Comparison of ENCODE assay signal across 9 cellular contexts in genomic region chr17:76354747-76355310, GRCh38. TPM values are rescaled to one million over a fixed set of nuclear protein-coding genes. Genes with fewer than 3 reads are reported as not detected.
DNase-seq lines count a peak whose midpoint lies in the region; ATAC-seq and TF ChIP-seq lines count a peak whose summit lies in the region.
"Had no signal": no experiment of that assay in that cellular context is flagged by ENCODE, and none has a peak within 500 bp of the region (broad histone marks: within the 10 kb centered on the region; RNA-seq: fewer than 3 reads in every experiment).

No MANE protein-coding gene starts in this region.

- peaks cover 36% of the 10 kb centered on the region for H3K79me2 ChIP-seq in Loucy (ENCODE audit: insufficient read depth, low read length)
- peaks cover 34% of the 10 kb centered on the region for H3K79me2 ChIP-seq in neural progenitor cell (ENCODE audit: low read depth)

- peak overlapping the region; percentile 86 for H3K4me3 Mint-ChIP-seq in activated T-helper 2 cell treated with anti-CD3 and anti-CD28 coated beads, Interferon-gamma antibody, Interleukin-2, Interleukin-4, amounts not matched to agents 10 μg/mL and 5 μg/mL and 100 μg/mL, durations not matched to agents 14 hours and 24 hours and 36 hours (ENCODE audit: low read depth)
- peak overlapping the region; percentile 96 for H3K4me3 Mint-ChIP-seq in neural progenitor cell

- no peaks in the 10 kb centered on the region for H3K9me3 ChIP-seq in Loucy (ENCODE audit: insufficient read depth, low read depth, low read length)
- H3K9me3 ChIP-seq in neural progenitor cell (ENCODE audit: low read depth): no peaks in the 10 kb centered on the region
- H3K9me3 ChIP-seq: adrenal gland had no signal

- DNase-seq in ELF-1 (ENCODE audit: low read depth, low spot score) (peak; percentile 31), neural progenitor cell (ENCODE audit: low spot score) (no peak), HuH-7 (ENCODE audit: low spot score) (no peak), foreskin keratinocyte (no peak)
- DNase-seq in activated T-helper 2 cell treated with anti-CD3 and anti-CD28 coated beads, Interferon-gamma antibody, Interleukin-2, Interleukin-4, amounts not matched to agents 10 μg/mL and 5 μg/mL and 100 μg/mL, durations not matched to agents 14 hours and 24 hours and 36 hours (ENCODE audit: low spot score): no peak
- DNase-seq: NCI-H2171 treated with DMSO at 0.1 percent for 48 hours had no signal

- H3K9ac ChIP-seq in Loucy (ENCODE audit: low read depth, low read length, poor library complexity, severe bottlenecking) (peak overlapping the region; percentile 64), neural progenitor cell (no peak overlapping the region)

- H3K36me3 ChIP-seq in Loucy (ENCODE audit: insufficient read depth, low read length) (no peaks in the 10 kb centered on the region), neural progenitor cell (no peaks in the 10 kb centered on the region)
- H3K36me3 ChIP-seq: adrenal gland had no signal

- no peaks in the 10 kb centered on the region for H3K27me3 Mint-ChIP-seq in activated T-helper 2 cell treated with anti-CD3 and anti-CD28 coated beads, Interferon-gamma antibody, Interleukin-2, Interleukin-4, amounts not matched to agents 10 μg/mL and 5 μg/mL and 100 μg/mL, durations not matched to agents 14 hours and 24 hours and 36 hours (ENCODE audit: low read depth)
- H3K27me3 Mint-ChIP-seq in neural progenitor cell (ENCODE audit: insufficient read depth, low read depth): peaks cover 6% of the 10 kb centered on the region

- no peaks in the 10 kb centered on the region for H3K9me3 Mint-ChIP-seq in activated T-helper 2 cell treated with anti-CD3 and anti-CD28 coated beads, Interferon-gamma antibody, Interleukin-2, Interleukin-4, amounts not matched to agents 10 μg/mL and 5 μg/mL and 100 μg/mL, durations not matched to agents 14 hours and 24 hours and 36 hours
- no peaks in the 10 kb centered on the region for H3K9me3 Mint-ChIP-seq in neural progenitor cell

- no peak for ATAC-seq in HG03108 (IDR thresholded peaks at IDR 0.05; ENCODE audit: unreplicated experiment)
- no peak for ATAC-seq in foreskin keratinocyte

- intact Hi-C loops in activated T-helper 2 cell treated with anti-CD3 and anti-CD28 coated beads, Interferon-gamma antibody, Interleukin-2, Interleukin-4, amounts not matched to agents 10 μg/mL and 5 μg/mL and 100 μg/mL, durations not matched to agents 14 hours and 24 hours and 36 hours (cut with micrococcal nuclease): loop anchor here (1.0 kb wide), 1 partner anchor 30 kb away; no protein-coding TSS in a partner anchor

- no peaks in the 10 kb centered on the region for H3K9me2 ChIP-seq in Loucy (replicated peaks; ENCODE audit: low read depth, low read length)

- H3F3A ChIP-seq in Loucy (ENCODE audit: low read depth) (no peaks in the 10 kb centered on the region), neural progenitor cell (ENCODE audit: low read depth) (peaks cover 9% of the 10 kb centered on the region)

- TF ChIP-seq CTCF in Loucy (conservative IDR thresholded peaks at IDR 0.05; ENCODE audit: low read length) (no peak), neural progenitor cell (IDR thresholded peaks at IDR 0.05) (no peak), foreskin keratinocyte (conservative IDR thresholded peaks at IDR 0.05) (no peak)

- H3K27me3 ChIP-seq in Loucy (ENCODE audit: insufficient read depth, low read length, poor library complexity, severe bottlenecking) (no peaks in the 10 kb centered on the region), neural progenitor cell (peaks cover 5% of the 10 kb centered on the region), foreskin keratinocyte (no peaks in the 10 kb centered on the region)
- H3K27me3 ChIP-seq: adrenal gland had no signal

- peak overlapping the region; percentile 81 for H3K4me3 ChIP-seq in Loucy (ENCODE audit: low read length, poor library complexity, severe bottlenecking)
- H3K4me3 ChIP-seq in neural progenitor cell: no peak overlapping the region

- H3K4me1 ChIP-seq in Loucy (ENCODE audit: insufficient read depth, low read length, poor library complexity, severe bottlenecking) (peaks cover 17% of the 10 kb centered on the region), neural progenitor cell (peaks cover 3% of the 10 kb centered on the region), foreskin keratinocyte (peaks cover 4% of the 10 kb centered on the region)

- H3K27ac ChIP-seq in neural progenitor cell (no peak overlapping the region), foreskin keratinocyte (no peak overlapping the region)

- H3K4me2 ChIP-seq in Loucy (ENCODE audit: low read depth, low read length, poor library complexity, severe bottlenecking) (peak overlapping the region; percentile 87), neural progenitor cell (peak overlapping the region; percentile 96)

- no peak overlapping the region for H2AFZ ChIP-seq in Loucy (ENCODE audit: low read length)
- peak overlapping the region; percentile 88 for H2AFZ ChIP-seq in neural progenitor cell (replicated peaks)

- H4K20me1 ChIP-seq in Loucy (ENCODE audit: insufficient read depth, low read length, poor library complexity, severe bottlenecking) (peaks cover 6% of the 10 kb centered on the region), neural progenitor cell (ENCODE audit: low read depth) (no peaks in the 10 kb centered on the region)

- H3K4me1 Mint-ChIP-seq in activated T-helper 2 cell treated with anti-CD3 and anti-CD28 coated beads, Interferon-gamma antibody, Interleukin-2, Interleukin-4, amounts not matched to agents 10 μg/mL and 5 μg/mL and 100 μg/mL, durations not matched to agents 14 hours and 24 hours and 36 hours (ENCODE audit: low read depth): peaks cover 18% of the 10 kb centered on the region
- peaks cover 33% of the 10 kb centered on the region for H3K4me1 Mint-ChIP-seq in neural progenitor cell

- no peak overlapping the region for H3K27ac Mint-ChIP-seq in activated T-helper 2 cell treated with anti-CD3 and anti-CD28 coated beads, Interferon-gamma antibody, Interleukin-2, Interleukin-4, amounts not matched to agents 10 μg/mL and 5 μg/mL and 100 μg/mL, durations not matched to agents 14 hours and 24 hours and 36 hours
- peak overlapping the region; percentile 53 for H3K27ac Mint-ChIP-seq in neural progenitor cell

- H3K36me3 Mint-ChIP-seq in activated T-helper 2 cell treated with anti-CD3 and anti-CD28 coated beads, Interferon-gamma antibody, Interleukin-2, Interleukin-4, amounts not matched to agents 10 μg/mL and 5 μg/mL and 100 μg/mL, durations not matched to agents 14 hours and 24 hours and 36 hours (ENCODE audit: low read depth): peaks cover 8% of the 10 kb centered on the region
- peaks cover 7% of the 10 kb centered on the region for H3K36me3 Mint-ChIP-seq in neural progenitor cell

RNA-seq across cellular contexts. Expression of gene PRPSAP1, which starts 1.1 kb away (rescaled TPM):
- 48.2 and 49.9 TPM in 2 replicates for total RNA-seq in activated T-helper 2 cell treated with anti-CD3 and anti-CD28 coated beads, Interferon-gamma antibody, Interleukin-2, Interleukin-4, amounts not matched to agents 10 μg/mL and 5 μg/mL and 100 μg/mL, durations not matched to agents 14 hours and 24 hours and 36 hours
- 73.7 and 89.7 TPM in 2 replicates for total RNA-seq in neural progenitor cell (ENCODE audit: low replicate concordance)
- total RNA-seq in foreskin keratinocyte: 43.7 and 44.0 TPM in 2 replicates
- 40.4 and 43.8 TPM in 2 replicates for polyA plus RNA-seq in foreskin keratinocyte

RNA-seq across cellular contexts. Expression of gene SPHK1, which starts 29.6 kb away (rescaled TPM):
- total RNA-seq in activated T-helper 2 cell treated with anti-CD3 and anti-CD28 coated beads, Interferon-gamma antibody, Interleukin-2, Interleukin-4, amounts not matched to agents 10 μg/mL and 5 μg/mL and 100 μg/mL, durations not matched to agents 14 hours and 24 hours and 36 hours: 16.0 and 16.4 TPM in 2 replicates
- total RNA-seq in neural progenitor cell (ENCODE audit: low replicate concordance): 1.3 and 1.9 TPM in 2 replicates
- total RNA-seq in foreskin keratinocyte: 81.9 and 128 TPM in 2 replicates
- 90.1 and 147 TPM in 2 replicates for polyA plus RNA-seq in foreskin keratinocyte

RNA-seq across cellular contexts. Expression of gene QRICH2, which starts 46.8 kb away (rescaled TPM):
- total RNA-seq in activated T-helper 2 cell treated with anti-CD3 and anti-CD28 coated beads, Interferon-gamma antibody, Interleukin-2, Interleukin-4, amounts not matched to agents 10 μg/mL and 5 μg/mL and 100 μg/mL, durations not matched to agents 14 hours and 24 hours and 36 hours: 1.7 and 2.1 TPM in 2 replicates
- total RNA-seq in neural progenitor cell (ENCODE audit: low replicate concordance): 1.7 and 2.3 TPM in 2 replicates
- 1.5 and 2.1 TPM in 2 replicates for total RNA-seq in foreskin keratinocyte
- 1.0 and 1.8 TPM in 2 replicates for polyA plus RNA-seq in foreskin keratinocyte
